In the genomic region with DNA sequence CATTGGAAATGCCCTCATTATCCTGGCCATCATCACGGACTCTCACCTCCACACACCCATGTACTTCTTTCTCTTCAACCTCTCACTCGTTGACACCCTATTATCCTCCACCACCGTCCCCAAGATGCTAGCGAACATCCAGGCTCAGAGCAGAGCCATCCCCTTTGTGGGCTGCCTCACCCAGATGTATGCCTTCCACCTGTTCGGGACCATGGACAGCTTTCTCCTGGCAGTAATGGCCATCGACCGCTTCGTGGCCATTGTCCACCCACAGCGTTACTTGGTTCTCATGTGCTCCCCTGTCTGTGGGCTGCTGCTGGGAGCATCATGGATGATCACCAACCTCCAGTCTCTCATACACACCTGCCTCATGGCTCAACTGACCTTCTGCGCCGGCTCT, we compare ENCODE assay signal across 27 cellular contexts. TPM values are rescaled to one million over a fixed set of nuclear protein-coding genes. Genes with fewer than 3 reads are reported as not detected.
"Had no signal": no experiment of that assay in that cellular context is flagged by ENCODE, and none has a peak within 500 bp of the region (broad histone marks: within the 10 kb centered on the region; RNA-seq: fewer than 3 reads in every experiment).

No MANE protein-coding gene starts in this region.

- H3K9me3 ChIP-seq: MG63, Peyer's patch, SJCRH30 had no signal

- H3K27me3 ChIP-seq: Peyer's patch had no signal

- H3K36me3 ChIP-seq: MG63, Peyer's patch, SJCRH30 had no signal

- ATAC-seq: PC-3, Right ventricle myocardium inferior, T-cell had no signal

- H3K27ac ChIP-seq: Peyer's patch, SJCRH30 had no signal

- H3K4me3 ChIP-seq: MG63, Peyer's patch, SJCRH30 had no signal

- DNase-seq: Karpas-422, KG1, MG63, NCI-H1092, NCI-H1105 treated with DMSO at 0.1 percent for 48 hours, NCI-H1417 treated with DMSO at 0.1 percent for 48 hours, NCI-H146, NCI-H1694 treated with DMSO at 0.1 percent for 48 hours, NCI-H1930, NCI-H2081, NCI-H2107, NCI-H2227 treated with DMSO at 0.1 percent for 48 hours, NCI-H524, NCI-H69, NCI-H774, PC-3, Peyer's patch, SHP77 treated with DMSO at 0.1 percent for 48 hours, SJCRH30, SW 1271, T-cell had no signal

RNA-seq across cellular contexts. Expression of a gene that starts 5.2 kb away (rescaled TPM):
- total RNA-seq: HT1080, NCI-H460, OCI-LY7, PC-3, Peyer's patch, Right ventricle myocardium inferior, RPMI7951, SJCRH30, T-cell had no signal
- polyA plus RNA-seq: IgD-negative memory B cell had no signal

RNA-seq across cellular contexts. Expression of a gene that starts 20.0 kb away (rescaled TPM):
- total RNA-seq: OCI-LY7 had no signal
- polyA plus RNA-seq: IgD-negative memory B cell had no signal

RNA-seq across cellular contexts. Expression of a gene that starts 37.9 kb away (rescaled TPM):
- total RNA-seq: NCI-H460, OCI-LY7, Peyer's patch, Right ventricle myocardium inferior, T-cell had no signal
- polyA plus RNA-seq: IgD-negative memory B cell had no signal
